14 cellular contexts compared by ENCODE assay signal in genomic region chr3:56593455-56594158, GRCh38. TPM values are rescaled to one million over a fixed set of nuclear protein-coding genes. Genes with fewer than 3 reads are reported as not detected.
DNase-seq lines count a peak whose midpoint lies in the region; ATAC-seq and TF ChIP-seq lines count a peak whose summit lies in the region.
"Had no signal": no experiment of that assay in that cellular context is flagged by ENCODE, and none has a peak within 500 bp of the region (broad histone marks: within the 10 kb centered on the region; RNA-seq: fewer than 3 reads in every experiment).

No MANE protein-coding gene starts in this region.

- H3K27me3 ChIP-seq in CD8-positive, alpha-beta T cell (ENCODE audit: insufficient read depth, low read length) = no peaks in the 10 kb centered on the region
- no peaks in the 10 kb centered on the region for H3K27me3 ChIP-seq in gastroesophageal sphincter
- no peaks in the 10 kb centered on the region for H3K27me3 ChIP-seq in HAP-1 (ENCODE audit: low read depth)
- H3K27me3 ChIP-seq: tibial nerve had no signal

- in situ Hi-C loops in HAP-1 (cut with MboI; ENCODE audit: low sequenced_read_pairs) = no loop called here

- peak overlapping the region; percentile 92 for H3K27ac Mint-ChIP-seq in CD8-positive, alpha-beta T cell
- H3K27ac Mint-ChIP-seq in WTC11 = no peak overlapping the region
- H3K27ac Mint-ChIP-seq: B cell had no signal

- ATAC-seq in CD8-positive, alpha-beta T cell = peak; percentile 99
- ATAC-seq in activated T-cell treated with anti-CD3 and anti-CD28 coated beads, Interleukin-2, amount 50 U/mL, for 4 hours = peak; percentile 73 to 88
- peak; percentile 82 for ATAC-seq in mucosa of descending colon
- ATAC-seq in WTC11 = no peak
- no peak for ATAC-seq in gastroesophageal sphincter

- no peak for TF ChIP-seq EP300 in gastroesophageal sphincter (IDR thresholded peaks at IDR 0.05)

- peak overlapping the region; percentile 73 for H3K4me3 Mint-ChIP-seq in CD8-positive, alpha-beta T cell
- H3K4me3 Mint-ChIP-seq in activated T-cell treated with anti-CD3 and anti-CD28 coated beads, Interleukin-2, amount 50 U/mL, for 4 hours = peak overlapping the region; percentile 17
- no peak overlapping the region for H3K4me3 Mint-ChIP-seq in WTC11
- H3K4me3 Mint-ChIP-seq: B cell, brain had no signal

- intact Hi-C loops in CD8-positive, alpha-beta T cell (cut with DNase I, micrococcal nuclease) = loop anchor here (1.0 kb wide), 1 partner anchor 36 kb away; the partner anchor contains the start of gene CCDC66 (in 2 of the 2)
- intact Hi-C loops in mucosa of descending colon (cut with DNase I, micrococcal nuclease) = no loop called here

- TF ChIP-seq CTCF in CD8-positive, alpha-beta T cell (IDR thresholded peaks at IDR 0.05) = no peak
- TF ChIP-seq CTCF in mucosa of descending colon (IDR thresholded peaks at IDR 0.05) (no peak), WTC11 (IDR thresholded peaks at IDR 0.05) (no peak), gastroesophageal sphincter (IDR thresholded peaks at IDR 0.05) (no peak)

- WGBS in gastroesophageal sphincter (ENCODE audit: low coverage in 1 of 2), 2 donors = 73 to 85% methylated on average over 6 of the region's 6 CpGs

- no peaks in the 10 kb centered on the region for H3K36me3 ChIP-seq in CD8-positive, alpha-beta T cell (ENCODE audit: insufficient read depth, low read length)
- no peaks in the 10 kb centered on the region for H3K36me3 ChIP-seq in mucosa of descending colon (ENCODE audit: low read depth)
- peaks cover 0 to 57% of the 10 kb centered on the region in 2 donors for H3K36me3 ChIP-seq in gastroesophageal sphincter
- peaks cover 8% of the 10 kb centered on the region for H3K36me3 ChIP-seq in HAP-1 (replicated peaks)

- TF ChIP-seq POLR2A in gastroesophageal sphincter (IDR thresholded peaks at IDR 0.05) = no peak

- peaks cover 65% of the 10 kb centered on the region for H3K4me1 Mint-ChIP-seq in CD8-positive, alpha-beta T cell (ENCODE audit: low read depth)
- H3K4me1 Mint-ChIP-seq in activated T-cell treated with anti-CD3 and anti-CD28 coated beads, Interleukin-2, amount 50 U/mL, for 4 hours (ENCODE audit: low read depth) = peaks cover 67% of the 10 kb centered on the region
- H3K4me1 Mint-ChIP-seq in WTC11 = peaks cover 14% of the 10 kb centered on the region
- H3K4me1 Mint-ChIP-seq: B cell had no signal

- no peaks in the 10 kb centered on the region for H3K9me3 ChIP-seq in CD8-positive, alpha-beta T cell (ENCODE audit: low read length)
- no peaks in the 10 kb centered on the region for H3K9me3 ChIP-seq in mucosa of descending colon
- H3K9me3 ChIP-seq in gastroesophageal sphincter = peaks cover 0 to 6% (median 0%) of the 10 kb centered on the region in 3 donors
- no peaks in the 10 kb centered on the region; the same call in 1 of the 2 replicates for H3K9me3 ChIP-seq in HAP-1

- H3K27ac ChIP-seq in CD8-positive, alpha-beta T cell (ENCODE audit: low read depth, low read length) = peak overlapping the region; percentile 40
- no peak overlapping the region for H3K27ac ChIP-seq in gastroesophageal sphincter
- H3K27ac ChIP-seq: tibial nerve had no signal

- H3K4me3 ChIP-seq in CD8-positive, alpha-beta T cell (ENCODE audit: low read depth, low read length) = peak overlapping the region; percentile 5
- H3K4me3 ChIP-seq in mucosa of descending colon (no peak overlapping the region), gastroesophageal sphincter (no peak overlapping the region), HAP-1 (no peak overlapping the region)
- H3K4me3 ChIP-seq: tibial nerve had no signal

- POLR2A ChIA-PET in CD8-positive, alpha-beta T cell (lab: Charles Lee) = interaction anchor here (1.0 to 5.9 kb wide), 7 partner anchors 18 to 1163 kb away, joined by 3 to 39 read pairs (median 4); partner anchors contain the start of genes CCDC66, SLMAP and TASOR
- POLR2A ChIA-PET in WTC11 (lab: Charles Lee) = no interaction called here

- peak; percentile 19 to 77 (median 51) for DNase-seq in CD8-positive, alpha-beta T cell
- DNase-seq in NCI-H774 (lab: John Stamatoyannopoulos, UW) (peak; percentile 2), mucosa of descending colon (peak in 1 of 3 donors; percentile 9), WTC11 (ENCODE audit: low spot score) (no peak), NCI-H1048 (lab: John Stamatoyannopoulos, UW) (no peak), HAP-1 (ENCODE audit: low spot score in 2 of 2) (no peak)
- DNase-seq in activated T-cell treated with anti-CD3 and anti-CD28 coated beads, Interleukin-2, amount 50 U/mL, for 4 hours = peak; percentile 29
- DNase-seq: GOT3, hippocampal formation, NCI-H2081 treated with DMSO at 0.1 percent for 48 hours had no signal

- H3K9me3 Mint-ChIP-seq in CD8-positive, alpha-beta T cell = peaks cover 13% of the 10 kb centered on the region
- no peaks in the 10 kb centered on the region for H3K9me3 Mint-ChIP-seq in activated T-cell treated with anti-CD3 and anti-CD28 coated beads, Interleukin-2, amount 50 U/mL, for 4 hours
- peaks cover 3% of the 10 kb centered on the region; the same call in 1 of the 2 replicates for H3K9me3 Mint-ChIP-seq in WTC11

- H3K27me3 Mint-ChIP-seq in CD8-positive, alpha-beta T cell (ENCODE audit: low read depth) = no peaks in the 10 kb centered on the region
- H3K27me3 Mint-ChIP-seq in activated T-cell treated with anti-CD3 and anti-CD28 coated beads, Interleukin-2, amount 50 U/mL, for 4 hours (ENCODE audit: low read depth) = no peaks in the 10 kb centered on the region
- no peaks in the 10 kb centered on the region for H3K27me3 Mint-ChIP-seq in WTC11 (ENCODE audit: low read depth)
- H3K27me3 Mint-ChIP-seq: B cell, brain had no signal

- peaks cover 36% of the 10 kb centered on the region for H3K36me3 Mint-ChIP-seq in CD8-positive, alpha-beta T cell
- H3K36me3 Mint-ChIP-seq in activated T-cell treated with anti-CD3 and anti-CD28 coated beads, Interleukin-2, amount 50 U/mL, for 4 hours (ENCODE audit: insufficient read depth) = peaks cover 27% of the 10 kb centered on the region
- H3K36me3 Mint-ChIP-seq in WTC11 = peaks cover 44% of the 10 kb centered on the region

- H3K4me1 ChIP-seq in CD8-positive, alpha-beta T cell (ENCODE audit: insufficient read depth, low read length) = peaks cover 60% of the 10 kb centered on the region
- no peaks in the 10 kb centered on the region for H3K4me1 ChIP-seq in mucosa of descending colon (ENCODE audit: low read depth)
- no peaks in the 10 kb centered on the region for H3K4me1 ChIP-seq in gastroesophageal sphincter
- no peaks in the 10 kb centered on the region for H3K4me1 ChIP-seq in HAP-1
- H3K4me1 ChIP-seq: tibial nerve had no signal

- CTCF ChIA-PET in CD8-positive, alpha-beta T cell (lab: Charles Lee) = interaction anchor here (0.9 to 1.0 kb wide), 3 partner anchors 16 to 21 kb away, joined by 3 to 4 read pairs (median 3); no protein-coding TSS in a partner anchor
- CTCF ChIA-PET in WTC11 (lab: Charles Lee) = no interaction called here

TF ChIP-seq in WTC11, 78 proteins besides CTCF, POLR2A, EP300 and RAD21 (continues in another document):
- TF ChIP-seq JAZF1 (CRISPR knock-in tag; IDR thresholded peaks at IDR 0.05) (no peak), FOXK1 (CRISPR knock-in tag; IDR thresholded peaks at IDR 0.05) (no peak), TP53 (CRISPR knock-in tag; IDR thresholded peaks at IDR 0.05) (no peak), ZNF121 (CRISPR knock-in tag; IDR thresholded peaks at IDR 0.05) (no peak), ZBTB21 (CRISPR knock-in tag; IDR thresholded peaks at IDR 0.05; ENCODE audit: borderline replicate concordance) (no peak), ZNF317 (CRISPR knock-in tag; IDR thresholded peaks at IDR 0.05; ENCODE audit: borderline replicate concordance, low read depth) (no peak), E2F1 (CRISPR knock-in tag; IDR thresholded peaks at IDR 0.05) (no peak), CBFB (CRISPR knock-in tag; IDR thresholded peaks at IDR 0.05; ENCODE audit: low read depth) (no peak), ATF3 (CRISPR knock-in tag; conservative IDR thresholded peaks at IDR 0.05) (no peak), TEAD4 (CRISPR knock-in tag; IDR thresholded peaks at IDR 0.05) (no peak), MLX (CRISPR knock-in tag; IDR thresholded peaks at IDR 0.05) (no peak), ERG (CRISPR knock-in tag; IDR thresholded peaks at IDR 0.05) (no peak)

RNA-seq across cellular contexts. Expression of gene CCDC66, which starts 36.6 kb away (rescaled TPM):
- 10 to 100 TPM; 63.9 to 65.4 TPM for total RNA-seq in CD8-positive, alpha-beta T cell
- 10 to 100 TPM; 23.5 to 26.9 (median 26.0) TPM for total RNA-seq in activated T-cell treated with anti-CD3 and anti-CD28 coated beads, Interleukin-2, amount 50 U/mL, for 4 hours
- total RNA-seq in mucosa of descending colon = 10 to 100 TPM; 17.5 to 35.2 (median 25.5) TPM
- total RNA-seq in WTC11 (2021) = 17.9 to 23.0 TPM (median 19.4 TPM) in 3 replicates
- total RNA-seq in gastroesophageal sphincter = 10 to 100 TPM; 15.2 to 38.5 (median 36.9) TPM

Comparison
In these comparisons a context has a peak if more than half of its experiments do, and no peak if none do; other contexts are left out.
1. ATAC-seq: peak in CD8-positive, alpha-beta T cell (single experiment), activated T-cell treated with anti-CD3 and anti-CD28 coated beads, Interleukin-2, amount 50 U/mL, for 4 hours (2 of 2) and mucosa of descending colon (single experiment); none in WTC11 (single experiment) and gastroesophageal sphincter (single experiment).
2. DNase-seq: peak in CD8-positive, alpha-beta T cell (7 of 7), NCI-H774 (single experiment) and activated T-cell treated with anti-CD3 and anti-CD28 coated beads, Interleukin-2, amount 50 U/mL, for 4 hours (single experiment); none in WTC11 (single experiment), NCI-H1048 (single experiment) and HAP-1 (0 of 2).
3. intact Hi-C loops: an anchor here in CD8-positive, alpha-beta T cell (1.0 kb wide); none called in mucosa of descending colon.